23 cellular contexts compared by ENCODE assay signal in genomic region chr7:105807363-105807762, GRCh38.
A peak's percentile ranks its signal among the peaks of the same experiment; 100 is the strongest.
DNase-seq lines count a peak whose midpoint lies in the region; ATAC-seq and TF ChIP-seq lines count a peak whose summit lies in the region.
"Had no signal": no experiment of that assay in that cellular context is flagged by ENCODE, and none has a peak within 500 bp of the region (broad histone marks: within the 10 kb centered on the region; RNA-seq: fewer than 3 reads in every experiment).

No MANE protein-coding gene starts in this region.

- no peaks in the 10 kb centered on the region for H3K36me3 ChIP-seq in CD8-positive, alpha-beta memory T cell (ENCODE audit: insufficient read depth, low read length)
- H3K36me3 ChIP-seq in right atrium auricular region, result no peaks in the 10 kb centered on the region
- H3K36me3 ChIP-seq: esophagus muscularis mucosa, left lung, MG63, upper lobe of left lung had no signal

- no peaks in the 10 kb centered on the region for H3K27me3 Mint-ChIP-seq in activated CD4-positive, alpha-beta T cell treated with anti-CD3 and anti-CD28 coated beads, Interleukin-2, amount 10 ng/mL, durations not matched to agents 24 days and 14 days
- no peaks in the 10 kb centered on the region for H3K27me3 Mint-ChIP-seq in CD8-positive, alpha-beta memory T cell
- H3K27me3 Mint-ChIP-seq in activated CD8-positive, alpha-beta T cell treated with anti-CD3 and anti-CD28 coated beads for 36 hours, result no peaks in the 10 kb centered on the region
- H3K27me3 Mint-ChIP-seq in effector memory CD8-positive, alpha-beta T cell, result no peaks in the 10 kb centered on the region
- H3K27me3 Mint-ChIP-seq: naive thymus-derived CD8-positive, alpha-beta T cell had no signal

- H3K9me3 ChIP-seq in CD8-positive, alpha-beta memory T cell (ENCODE audit: low read length), result no peaks in the 10 kb centered on the region
- no peaks in the 10 kb centered on the region for H3K9me3 ChIP-seq in right atrium auricular region
- H3K9me3 ChIP-seq: body of pancreas, esophagus muscularis mucosa, left lung, MG63, SK-N-SH, upper lobe of left lung had no signal

- H3K4me3 ChIP-seq in CD8-positive, alpha-beta memory T cell (ENCODE audit: low read length), result no peak overlapping the region
- no peak overlapping the region for H3K4me3 ChIP-seq in right atrium auricular region
- H3K4me3 ChIP-seq: body of pancreas, esophagus muscularis mucosa, hepatocyte, left lung, MG63, upper lobe of left lung had no signal

- H3K27ac Mint-ChIP-seq in activated CD4-positive, alpha-beta T cell treated with anti-CD3 and anti-CD28 coated beads, Interleukin-2, amount 10 ng/mL, durations not matched to agents 24 days and 14 days, result peak overlapping the region; percentile 84
- peak overlapping the region; percentile 51 to 90 (median 82) for H3K27ac Mint-ChIP-seq in CD8-positive, alpha-beta memory T cell
- H3K27ac Mint-ChIP-seq in activated CD8-positive, alpha-beta T cell treated with anti-CD3 and anti-CD28 coated beads for 36 hours, result peak overlapping the region; percentile 24
- H3K27ac Mint-ChIP-seq in effector memory CD8-positive, alpha-beta T cell, result peak overlapping the region; percentile 85 to 96
- H3K27ac Mint-ChIP-seq: mesothelial cell of epicardium had no signal

- ATAC-seq in activated CD8-positive, alpha-beta T cell treated with anti-CD3 and anti-CD28 coated beads for 36 hours, result no peak
- no peak for ATAC-seq in effector memory CD8-positive, alpha-beta T cell (replicated peaks)
- no peak for ATAC-seq in HG02571 (IDR thresholded peaks at IDR 0.05; ENCODE audit: unreplicated experiment)
- ATAC-seq: body of pancreas, right cardiac atrium had no signal

- CTCF ChIA-PET in CD8-positive, alpha-beta memory T cell (lab: Charles Lee), result interaction anchor here (1.3 to 2.6 kb wide), 2 partner anchors 42 to 71 kb away, joined by 5 to 8 read pairs; no protein-coding TSS in a partner anchor
- CTCF ChIA-PET in activated CD8-positive, alpha-beta T cell treated with anti-CD3 and anti-CD28 coated beads for 36 hours (lab: Charles Lee), result interaction anchor here (0.8 to 4.3 kb wide), 9 partner anchors 10 to 265 kb away, joined by 3 to 24 read pairs (median 5); partner anchors contain the start of gene ATXN7L1

- peak overlapping the region; percentile 53 for H3K4me3 Mint-ChIP-seq in activated CD4-positive, alpha-beta T cell treated with anti-CD3 and anti-CD28 coated beads, Interleukin-2, amount 10 ng/mL, durations not matched to agents 24 days and 14 days
- peak overlapping the region in 6 of 7 donors; percentile 37 to 78 (median 55) for H3K4me3 Mint-ChIP-seq in CD8-positive, alpha-beta memory T cell
- H3K4me3 Mint-ChIP-seq in activated CD8-positive, alpha-beta T cell treated with anti-CD3 and anti-CD28 coated beads for 36 hours, result no peak overlapping the region
- H3K4me3 Mint-ChIP-seq in effector memory CD8-positive, alpha-beta T cell, result peak overlapping the region; percentile 30 to 63
- H3K4me3 Mint-ChIP-seq: mesothelial cell of epicardium had no signal

- H3K4me1 Mint-ChIP-seq in activated CD4-positive, alpha-beta T cell treated with anti-CD3 and anti-CD28 coated beads, Interleukin-2, amount 10 ng/mL, durations not matched to agents 24 days and 14 days, result peaks cover 77% of the 10 kb centered on the region
- peaks cover 55 to 74% (median 73%) of the 10 kb centered on the region in 3 donors for H3K4me1 Mint-ChIP-seq in CD8-positive, alpha-beta memory T cell
- H3K4me1 Mint-ChIP-seq in activated CD8-positive, alpha-beta T cell treated with anti-CD3 and anti-CD28 coated beads for 36 hours (ENCODE audit: low read depth), result peaks cover 63% of the 10 kb centered on the region
- H3K4me1 Mint-ChIP-seq in effector memory CD8-positive, alpha-beta T cell (ENCODE audit: low read depth in 2 of 2), result peaks cover 58 to 73% of the 10 kb centered on the region in 2 donors

- POLR2A ChIA-PET in CD8-positive, alpha-beta memory T cell (lab: Charles Lee), result interaction anchor here (0.8 to 3.7 kb wide), 2 partner anchors 42 to 48 kb away, joined by 3 to 14 read pairs; no protein-coding TSS in a partner anchor
- POLR2A ChIA-PET in activated CD8-positive, alpha-beta T cell treated with anti-CD3 and anti-CD28 coated beads for 36 hours (lab: Charles Lee), result interaction anchor here (0.5 to 2.6 kb wide), 8 partner anchors 11 to 135 kb away, joined by 3 to 9 read pairs (median 3); no protein-coding TSS in a partner anchor

- peaks cover 6% of the 10 kb centered on the region for H3K36me3 Mint-ChIP-seq in activated CD4-positive, alpha-beta T cell treated with anti-CD3 and anti-CD28 coated beads, Interleukin-2, amount 10 ng/mL, durations not matched to agents 24 days and 14 days (ENCODE audit: low read depth)
- H3K36me3 Mint-ChIP-seq in CD8-positive, alpha-beta memory T cell, result peaks cover 0 to 5% (median 2%) of the 10 kb centered on the region in 3 donors
- peaks cover 2% of the 10 kb centered on the region for H3K36me3 Mint-ChIP-seq in activated CD8-positive, alpha-beta T cell treated with anti-CD3 and anti-CD28 coated beads for 36 hours (ENCODE audit: low read depth)
- H3K36me3 Mint-ChIP-seq in effector memory CD8-positive, alpha-beta T cell (ENCODE audit: insufficient read depth), result no peaks in the 10 kb centered on the region
- H3K36me3 Mint-ChIP-seq: naive thymus-derived CD8-positive, alpha-beta T cell had no signal

- peaks cover 9% of the 10 kb centered on the region for H3K9me3 Mint-ChIP-seq in activated CD4-positive, alpha-beta T cell treated with anti-CD3 and anti-CD28 coated beads, Interleukin-2, amount 10 ng/mL, durations not matched to agents 24 days and 14 days
- no peaks in the 10 kb centered on the region for H3K9me3 Mint-ChIP-seq in CD8-positive, alpha-beta memory T cell
- H3K9me3 Mint-ChIP-seq in activated CD8-positive, alpha-beta T cell treated with anti-CD3 and anti-CD28 coated beads for 36 hours, result no peaks in the 10 kb centered on the region
- H3K9me3 Mint-ChIP-seq in effector memory CD8-positive, alpha-beta T cell, result no peaks in the 10 kb centered on the region
- H3K9me3 Mint-ChIP-seq: naive thymus-derived CD8-positive, alpha-beta T cell had no signal

- intact Hi-C loops in activated CD4-positive, alpha-beta T cell treated with anti-CD3 and anti-CD28 coated beads, Interleukin-2, amount 10 ng/mL, durations not matched to agents 24 days and 14 days (cut with micrococcal nuclease), result loop anchor here (5.0 to 10.0 kb wide), 5 partner anchors 130 to 863 kb away; partner anchors contain the start of gene NAMPT
- intact Hi-C loops in activated CD8-positive, alpha-beta T cell treated with anti-CD3 and anti-CD28 coated beads for 36 hours (cut with micrococcal nuclease), result loop anchor here (5.0 kb wide), 2 partner anchors 130 to 540 kb away; no protein-coding TSS in a partner anchor

- H3K27me3 ChIP-seq in CD8-positive, alpha-beta memory T cell (ENCODE audit: insufficient read depth, low read length, poor library complexity, severe bottlenecking), result no peaks in the 10 kb centered on the region
- H3K27me3 ChIP-seq in right atrium auricular region, result no peaks in the 10 kb centered on the region
- H3K27me3 ChIP-seq: body of pancreas, esophagus muscularis mucosa, hepatocyte, left lung, MG63, upper lobe of left lung had no signal

- peaks cover 46% of the 10 kb centered on the region for H3K4me1 ChIP-seq in CD8-positive, alpha-beta memory T cell (ENCODE audit: insufficient read depth, low read length)
- H3K4me1 ChIP-seq in right atrium auricular region, result no peaks in the 10 kb centered on the region
- H3K4me1 ChIP-seq: body of pancreas had no signal

- no peak for TF ChIP-seq CTCF in activated CD8-positive, alpha-beta T cell treated with anti-CD3 and anti-CD28 coated beads for 36 hours (IDR thresholded peaks at IDR 0.05)
- TF ChIP-seq CTCF in right atrium auricular region (IDR thresholded peaks at IDR 0.05), result no peak

- no peak overlapping the region for H3K27ac ChIP-seq in CD8-positive, alpha-beta memory T cell (ENCODE audit: low read depth, low read length)
- no peak overlapping the region for H3K27ac ChIP-seq in right atrium auricular region
- H3K27ac ChIP-seq: body of pancreas, esophagus muscularis mucosa, hepatocyte, left lung, upper lobe of left lung had no signal

- DNase-seq in activated CD4-positive, alpha-beta T cell treated with anti-CD3 and anti-CD28 coated beads, Interleukin-2, amount 10 ng/mL, durations not matched to agents 24 days and 14 days, result no peak
- DNase-seq in activated CD4-positive, alpha-beta T cell treated with anti-CD3 and anti-CD28 coated beads for 1 hour, result no peak
- no peak for DNase-seq in CD8-positive, alpha-beta memory T cell
- no peak for DNase-seq in activated CD8-positive, alpha-beta T cell treated with anti-CD3 and anti-CD28 coated beads for 36 hours
- DNase-seq in effector memory CD8-positive, alpha-beta T cell, result no peak
- DNase-seq in DMS153 treated with DMSO at 0.1 percent for 48 hours (lab: John Stamatoyannopoulos, UW; ENCODE audit: unreplicated experiment) (no peak), right atrium auricular region (ENCODE audit: low spot score) (no peak)
- DNase-seq: body of pancreas; effector CD8-positive, alpha-beta T cell; left lung; MG63; NCI-H146; NCI-H2171; NCI-H526; right cardiac atrium; SK-N-SH; T1000; upper lobe of left lung had no signal

Comparison
In these comparisons a context has a peak if more than half of its experiments do, and no peak if none do; other contexts are left out.
1. H3K27ac Mint-ChIP-seq: peak in every context shown above with its lines; median percentile 90 in effector memory CD8-positive, alpha-beta T cell; 84 in activated CD4-positive, alpha-beta T cell treated with anti-CD3 and anti-CD28 coated beads, Interleukin-2, amount 10 ng/mL, durations not matched to agents 24 days and 14 days; 82 in CD8-positive, alpha-beta memory T cell; 24 in activated CD8-positive, alpha-beta T cell treated with anti-CD3 and anti-CD28 coated beads for 36 hours.